6 cellular contexts compared by ENCODE assay signal in the genomic region with DNA sequence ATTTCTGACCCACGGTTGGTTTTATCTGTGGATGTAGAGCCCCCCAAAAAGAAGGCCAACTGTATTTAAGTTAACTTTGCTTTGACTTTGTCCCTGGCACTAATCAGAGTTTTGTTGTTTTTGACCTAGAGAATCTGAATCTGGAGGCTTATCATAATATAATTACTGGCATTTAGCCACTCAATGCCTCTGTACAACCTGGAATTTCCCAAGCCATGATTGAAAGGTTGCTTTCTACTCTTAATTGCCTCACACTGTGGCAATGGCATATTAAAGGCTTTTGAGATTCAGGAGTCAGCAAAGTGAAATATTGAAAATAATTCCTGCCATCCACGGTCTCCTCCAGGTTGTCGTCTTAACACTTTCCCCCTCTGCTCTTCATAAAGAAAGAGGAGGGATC.
"Had no signal": no experiment of that assay in that cellular context is flagged by ENCODE, and none has a peak within 500 bp of the region (broad histone marks: within the 10 kb centered on the region; RNA-seq: fewer than 3 reads in every experiment).

No MANE protein-coding gene starts in this region.

- ATAC-seq: HCT116, HepG2 had no signal

- DNase-seq: GM23248, GOT3, H7, HFFc6 had no signal
